Comparison of ENCODE assay signal across 11 cellular contexts in the genomic region with DNA sequence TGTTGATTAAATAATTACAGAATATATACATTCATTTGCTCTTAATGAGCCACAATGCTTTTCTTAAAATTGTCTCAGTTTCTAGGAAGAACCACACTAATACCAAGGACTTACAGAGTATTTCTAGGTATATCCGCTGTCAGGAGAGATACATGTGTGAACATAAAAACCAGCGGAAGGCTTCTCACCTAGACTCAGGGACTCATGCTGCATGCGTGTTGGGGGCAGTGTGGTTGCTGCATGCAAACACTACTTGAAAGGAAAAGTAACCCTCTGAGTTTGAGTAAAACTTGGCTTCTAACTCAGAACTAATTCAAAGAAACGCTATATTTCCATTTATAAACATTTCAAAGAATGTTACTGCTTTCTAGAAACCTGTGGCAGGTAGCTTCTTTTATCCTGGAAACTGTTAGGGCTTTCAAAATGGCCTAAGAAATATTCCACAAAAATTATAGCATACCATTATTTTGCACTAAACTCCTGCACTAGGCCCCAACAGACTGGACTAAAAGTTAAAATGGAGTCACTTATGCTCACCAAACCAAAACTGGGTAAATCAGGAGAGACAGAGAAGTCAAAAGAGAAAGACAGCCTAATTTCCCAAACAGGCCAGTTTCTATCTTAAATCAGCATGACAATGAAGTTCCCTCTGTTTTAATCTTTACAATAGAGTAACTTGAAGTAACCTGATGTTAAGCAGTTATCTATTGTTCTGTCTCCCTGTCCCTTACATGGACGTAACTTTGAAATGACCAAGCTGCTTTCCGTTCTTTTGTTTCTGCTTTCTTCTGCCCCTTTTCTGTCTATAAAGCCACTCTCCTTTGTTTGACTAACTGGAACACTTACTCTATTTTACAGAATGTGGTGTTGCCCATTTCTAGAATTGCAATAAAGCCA.
DNase-seq lines count a peak whose midpoint lies in the region; ATAC-seq, FAIRE-seq and TF ChIP-seq lines count a peak whose summit lies in the region.
"Had no signal": no experiment of that assay in that cellular context is flagged by ENCODE, and none has a peak within 500 bp of the region (broad histone marks: within the 10 kb centered on the region; RNA-seq: fewer than 3 reads in every experiment).

No MANE protein-coding gene starts in this region.

- H3K27me3 ChIP-seq in upper lobe of left lung, result no peaks in the 10 kb centered on the region

- no peak overlapping the region for H3K4me2 ChIP-seq in A549

- intact Hi-C loops in activated naive CD4-positive, alpha-beta T cell treated with anti-CD3 and anti-CD28 coated beads for 36 hours (cut with micrococcal nuclease), result loop anchor here (1.0 to 5.0 kb wide), 11 partner anchors 23 to 432 kb away; partner anchors contain the start of genes PEX1, RBM48 and SAMD9

- ATAC-seq in A549, result no peak
- ATAC-seq in GM21381 (IDR thresholded peaks at IDR 0.05; ENCODE audit: unreplicated experiment), result no peak
- no peak for ATAC-seq in upper lobe of left lung (ENCODE audit: low FRiP score in 2 of 2)

- TF ChIP-seq POLR2A in A549 (IDR thresholded peaks at IDR 0.05; ENCODE audit: low read length) (no peak), upper lobe of left lung (IDR thresholded peaks at IDR 0.05) (no peak)

- no peaks in the 10 kb centered on the region for H3K9me3 ChIP-seq in A549
- H3K9me3 ChIP-seq in upper lobe of left lung, result no peaks in the 10 kb centered on the region

- H3K27me3 Mint-ChIP-seq in activated naive CD4-positive, alpha-beta T cell treated with anti-CD3 and anti-CD28 coated beads for 36 hours (ENCODE audit: low read depth), result no peaks in the 10 kb centered on the region
- H3K27me3 Mint-ChIP-seq: type B pancreatic cell had no signal

- peaks cover 5% of the 10 kb centered on the region for H3K9me3 Mint-ChIP-seq in activated naive CD4-positive, alpha-beta T cell treated with anti-CD3 and anti-CD28 coated beads for 36 hours

- no peak for TF ChIP-seq RAD21 in A549 (conservative IDR thresholded peaks at IDR 0.05 in 1 of 2, IDR thresholded peaks at IDR 0.05 in 1 of 2)

- no peak for FAIRE-seq in A549 (lab: Jason Lieb, UNC)

- peak overlapping the region; percentile 90 for H3K27ac Mint-ChIP-seq in activated naive CD4-positive, alpha-beta T cell treated with anti-CD3 and anti-CD28 coated beads for 36 hours
- H3K27ac Mint-ChIP-seq: type B pancreatic cell had no signal

- WGBS in A549 (ENCODE audit: missing lambda C conversion rate), result 91% methylated on average over 6 of the region's 6 CpGs
- WGBS in upper lobe of left lung, 2 donors, result 84 to 87% methylated on average over 6 of the region's 6 CpGs

- TF ChIP-seq CTCF in A549 (IDR thresholded peaks at IDR 0.05), result no peak
- TF ChIP-seq CTCF in upper lobe of left lung (IDR thresholded peaks at IDR 0.05), result no peak

- H3K4me1 Mint-ChIP-seq in activated naive CD4-positive, alpha-beta T cell treated with anti-CD3 and anti-CD28 coated beads for 36 hours (ENCODE audit: low read depth), result peaks cover 84% of the 10 kb centered on the region

- CTCF ChIA-PET in A549 (lab: Yijun Ruan, JAX), result interaction anchor here (0.6 to 2.7 kb wide), 2 partner anchors 88 to 148 kb away, joined by 3 to 9 read pairs; no protein-coding TSS in a partner anchor
- CTCF ChIA-PET in activated naive CD4-positive, alpha-beta T cell treated with anti-CD3 and anti-CD28 coated beads for 36 hours (lab: Charles Lee), result interaction anchor here (0.6 to 1.1 kb wide), 2 partner anchors 38 to 95 kb away, joined by 3 to 5 read pairs; partner anchors contain the start of gene FAM133B

- TF ChIP-seq EP300 in A549 (IDR thresholded peaks at IDR 0.05) (no peak), upper lobe of left lung (IDR thresholded peaks at IDR 0.05) (no peak)

- no peaks in the 10 kb centered on the region for H3K36me3 ChIP-seq in upper lobe of left lung
- H3K36me3 ChIP-seq: WERI-Rb-1 had no signal

- no peak overlapping the region for H3K4me3 ChIP-seq in A549
- H3K4me3 ChIP-seq in upper lobe of left lung, result no peak overlapping the region

- peak overlapping the region; percentile 11 for H3K4me3 Mint-ChIP-seq in activated naive CD4-positive, alpha-beta T cell treated with anti-CD3 and anti-CD28 coated beads for 36 hours
- H3K4me3 Mint-ChIP-seq: type B pancreatic cell had no signal

- peaks cover 52% of the 10 kb centered on the region for H3K36me3 Mint-ChIP-seq in activated naive CD4-positive, alpha-beta T cell treated with anti-CD3 and anti-CD28 coated beads for 36 hours (ENCODE audit: low read depth)

- POLR2A ChIA-PET in A549 (lab: Yijun Ruan, JAX), result no interaction called here

- H3K4me1 ChIP-seq in A549 (peaks cover 39% of the 10 kb centered on the region), upper lobe of left lung (peaks cover 5 to 24% (median 11%) of the 10 kb centered on the region in 4 donors)

- no peak for DNase-seq in A549 (ENCODE audit: low read depth in 1 of 2, low spot score in 1 of 2)
- peak; percentile 42 for DNase-seq in activated CD4-positive, CD25-positive, alpha-beta regulatory T cell treated with anti-CD3 and anti-CD28 coated beads, Interleukin-2, amount 50 U/mL, for 72 hours
- peak; percentile 82 for DNase-seq in activated naive CD4-positive, alpha-beta T cell treated with anti-CD3 and anti-CD28 coated beads for 36 hours
- peak; percentile 42 to 53 (median 43) for DNase-seq in stimulated activated CD4-positive, alpha-beta T cell treated with anti-CD3 and anti-CD28 coated beads, Interleukin-12 subunit alpha, Interleukin-12 subunit beta, amount 100 ng/mL, for 48 hours (ENCODE audit: low read depth in 2 of 3, low spot score in 1 of 3)
- DNase-seq in T1000 (lab: John Stamatoyannopoulos, UW), result no peak
- no peak for DNase-seq in COLO829 (ENCODE audit: low spot score)
- no peak for DNase-seq in upper lobe of left lung
- DNase-seq: NCI-H69, WERI-Rb-1 had no signal

- H3K27ac ChIP-seq in A549 (no peak overlapping the region), upper lobe of left lung (no peak overlapping the region)
- H3K27ac ChIP-seq: WERI-Rb-1 had no signal

TF ChIP-seq in A549, 52 proteins besides CTCF, POLR2A, EP300 and RAD21:
- TF ChIP-seq TP53 (CRISPR knock-in tag; IDR thresholded peaks at IDR 0.05) (no peak), EHF (CRISPR knock-in tag; IDR thresholded peaks at IDR 0.05) (0 out of 2 replicates have a peak, but pooled peaks have one; percentile 26), SREBF2 (IDR thresholded peaks at IDR 0.05) (no peak), HOXB5 (CRISPR knock-in tag; IDR thresholded peaks at IDR 0.05) (peak; percentile 74), GATA3 (IDR thresholded peaks at IDR 0.05; ENCODE audit: borderline replicate concordance) (no peak), CEBPB (IDR thresholded peaks at IDR 0.05) (no peak), NR3C1 (IDR thresholded peaks at IDR 0.05) (no peak), SMC3 (IDR thresholded peaks at IDR 0.05) (no peak), ZNF302 (CRISPR knock-in tag; IDR thresholded peaks at IDR 0.05) (peak; percentile 66; the same call in 1 of the 2 replicates)
- TF ChIP-seq, protein P1, sequence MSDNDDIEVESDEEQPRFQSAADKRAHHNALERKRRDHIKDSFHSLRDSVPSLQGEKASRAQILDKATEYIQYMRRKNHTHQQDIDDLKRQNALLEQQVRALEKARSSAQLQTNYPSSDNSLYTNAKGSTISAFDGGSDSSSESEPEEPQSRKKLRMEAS (IDR thresholded peaks at IDR 0.05), result no peak
- TF ChIP-seq, protein P2, sequence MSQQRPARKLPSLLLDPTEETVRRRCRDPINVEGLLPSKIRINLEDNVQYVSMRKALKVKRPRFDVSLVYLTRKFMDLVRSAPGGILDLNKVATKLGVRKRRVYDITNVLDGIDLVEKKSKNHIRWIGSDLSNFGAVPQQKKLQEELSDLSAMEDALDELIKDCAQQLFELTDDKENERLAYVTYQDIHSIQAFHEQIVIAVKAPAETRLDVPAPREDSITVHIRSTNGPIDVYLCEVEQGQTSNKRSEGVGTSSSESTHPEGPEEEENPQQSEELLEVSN (IDR thresholded peaks at IDR 0.05; ENCODE audit: borderline replicate concordance, low read depth), result no peak

Comparison
In these comparisons a context has a peak if more than half of its experiments do, and no peak if none do; other contexts are left out.
1. DNase-seq: peak in activated CD4-positive, CD25-positive, alpha-beta regulatory T cell treated with anti-CD3 and anti-CD28 coated beads, Interleukin-2, amount 50 U/mL, for 72 hours (single experiment), activated naive CD4-positive, alpha-beta T cell treated with anti-CD3 and anti-CD28 coated beads for 36 hours (single experiment) and stimulated activated CD4-positive, alpha-beta T cell treated with anti-CD3 and anti-CD28 coated beads, Interleukin-12 subunit alpha, Interleukin-12 subunit beta, amount 100 ng/mL, for 48 hours (3 of 3); none in A549 (0 of 2), T1000 (single experiment), COLO829 (single experiment) and upper lobe of left lung (0 of 2).